Comparison of ENCODE assay signal across 8 cellular contexts in genomic region chr14:23589606-23590005, GRCh38. TPM values are rescaled to one million over a fixed set of nuclear protein-coding genes. Genes with fewer than 3 reads are reported as not detected.
DNase-seq lines count a peak whose midpoint lies in the region; ATAC-seq and TF ChIP-seq lines count a peak whose summit lies in the region.
"Had no signal": no experiment of that assay in that cellular context is flagged by ENCODE, and none has a peak within 500 bp of the region (broad histone marks: within the 10 kb centered on the region; RNA-seq: fewer than 3 reads in every experiment).

No MANE protein-coding gene starts in this region.

- no peaks in the 10 kb centered on the region for H3K27me3 ChIP-seq in HCT116 (ENCODE audit: insufficient read depth, low read length)
- peaks cover 5 to 14% of the 10 kb centered on the region in 2 experiments for H3K27me3 ChIP-seq in mesenchymal stem cell (ENCODE audit: control insufficient read depth in 1 of 2, insufficient read depth in 1 of 2, low read length in 2 of 2)
- H3K27me3 ChIP-seq: cardiac muscle cell had no signal

- peak overlapping the region; percentile 42; the same call in 1 of the 2 replicates for H3K4me2 ChIP-seq in HCT116 (ENCODE audit: low read length)
- no peak overlapping the region for H3K4me2 ChIP-seq in mesenchymal stem cell (ENCODE audit: low read length, poor library complexity, severe bottlenecking)

- peak overlapping the region; percentile 21 for H4K8ac ChIP-seq in mesenchymal stem cell (ENCODE audit: low read length)

- H3K9me2 ChIP-seq in HCT116 (ENCODE audit: insufficient read depth) = no peaks in the 10 kb centered on the region

- ATAC-seq in HCT116 (peak; percentile 5; the same call in 1 of the 2 replicates), HG02852 (IDR thresholded peaks at IDR 0.05; ENCODE audit: unreplicated experiment) (no peak)

- TF ChIP-seq POLR2A in HCT116 (IDR thresholded peaks at IDR 0.05; ENCODE audit: borderline replicate concordance, extremely low read depth, insufficient read depth, insufficient read length) = no peak

- DNase-seq in HCT116 (ENCODE audit: low read depth, low spot score) = no peak
- DNase-seq in mesenchymal stem cell = no peak
- no peak for DNase-seq in stimulated activated CD4-positive, alpha-beta T cell treated with anti-CD3 and anti-CD28 coated beads, Interleukin-2, amount 100 ng/mL, for 24 hours

- CTCF ChIA-PET in HCT116 (lab: Charles Lee) = interaction anchor here (0.6 to 1.7 kb wide), 19 partner anchors 8 to 519 kb away, joined by 3 to 45 read pairs (median 4); partner anchors contain the start of genes AP1G2 and PCK2

- H2BK120ac ChIP-seq in mesenchymal stem cell (ENCODE audit: low read depth, low read length) = no peak overlapping the region

- H2BK5ac ChIP-seq in mesenchymal stem cell (ENCODE audit: low read depth, low read length, poor library complexity, severe bottlenecking) = no peak overlapping the region

- no peaks in the 10 kb centered on the region for H3K36me3 ChIP-seq in HCT116 (ENCODE audit: control insufficient read depth in 1 of 2, insufficient read depth in 2 of 2, low read length in 2 of 2)
- no peaks in the 10 kb centered on the region for H3K36me3 ChIP-seq in mesenchymal stem cell (ENCODE audit: control insufficient read depth in 1 of 2, insufficient read depth in 2 of 2, low read depth in 1 of 2, low read length in 2 of 2)
- H3K36me3 ChIP-seq: cardiac muscle cell had no signal

- H4K20me1 ChIP-seq in HCT116 (ENCODE audit: insufficient read depth) = no peaks in the 10 kb centered on the region

- H3K9me3 ChIP-seq in HCT116 (ENCODE audit: control insufficient read depth in 1 of 2, insufficient read depth in 1 of 2, low read depth in 1 of 2, low read length in 2 of 2) (no peaks in the 10 kb centered on the region), mesenchymal stem cell (ENCODE audit: control insufficient read depth, low read length) (no peaks in the 10 kb centered on the region)

- TF ChIP-seq CTCF in HCT116 (IDR thresholded peaks at IDR 0.05 in 2 of 3, conservative IDR thresholded peaks at IDR 0.05 in 1 of 3; ENCODE audit: borderline replicate concordance in 1 of 3, insufficient read depth in 1 of 3, low read depth in 2 of 3, low read length in 2 of 3) = no peak

- no TSS peak for BruUV-seq in HCT116 (replicated peaks; lab: Mats Ljungman, UMichigan)

- intact Hi-C loops in HCT116 (cut with micrococcal nuclease) = loop anchor here (1.0 kb wide), 2 partner anchors 340 to 364 kb away; partner anchors contain the start of gene DHRS4

- H2BK15ac ChIP-seq in mesenchymal stem cell (ENCODE audit: low read depth, poor library complexity, severe bottlenecking) = no peak overlapping the region

- POLR2A ChIA-PET in HCT116 (lab: Charles Lee) = interaction anchor here (1.5 to 1.6 kb wide), 2 partner anchors 43 to 321 kb away, joined by 5 to 7 read pairs; no protein-coding TSS in a partner anchor

- TF ChIP-seq RAD21 in HCT116 (IDR thresholded peaks at IDR 0.05; ENCODE audit: low read depth) = no peak

- no peak overlapping the region for H2AK5ac ChIP-seq in mesenchymal stem cell (ENCODE audit: low read length, severe bottlenecking)

- H3K18ac ChIP-seq in mesenchymal stem cell (ENCODE audit: low read depth in 1 of 2, low read length in 2 of 2) = peak overlapping the region in 1 of 2 experiments; percentile 43

- H3K4me3 ChIP-seq in HCT116 (replicated peaks in 1 of 2; ENCODE audit: low read depth in 1 of 2, low read length in 2 of 2) (no peak overlapping the region), mesenchymal stem cell (ENCODE audit: insufficient read depth in 1 of 2, low read depth in 1 of 2, low read length in 2 of 2) (no peak overlapping the region)
- H3K4me3 ChIP-seq: cardiac muscle cell, SK-N-MC had no signal

- no peaks in the 10 kb centered on the region for H3K79me1 ChIP-seq in mesenchymal stem cell (replicated peaks; ENCODE audit: low read length, poor library complexity, severe bottlenecking)

- H2AFZ ChIP-seq in HCT116 (ENCODE audit: low read depth, low read length, poor library complexity, severe bottlenecking) (peak overlapping the region; percentile 43), mesenchymal stem cell (ENCODE audit: low read depth, low read length) (no peak overlapping the region)

- no peak overlapping the region for H3K4ac ChIP-seq in mesenchymal stem cell (ENCODE audit: low read depth in 1 of 2, low read length in 2 of 2)

- WGBS in mesenchymal stem cell = 89% methylated on average over 1 of the region's 2 CpGs

- 0 out of 2 replicates have a peak overlapping the region, but pooled peaks have one; percentile 16 for H3K27ac ChIP-seq in HCT116 (ENCODE audit: low read depth, low read length)
- no peak overlapping the region for H3K27ac ChIP-seq in mesenchymal stem cell (ENCODE audit: low read length, poor library complexity, severe bottlenecking)
- H3K27ac ChIP-seq: cardiac muscle cell, SK-N-MC had no signal

- no peak overlapping the region for H3K23ac ChIP-seq in mesenchymal stem cell (ENCODE audit: low read length in 2 of 2)

- RAD21 ChIA-PET in HCT116 (lab: Charles Lee; ENCODE audit: low non-redundant PET in 1 of 2, low total read pairs in 2 of 2, uncharacterized antibody in 2 of 2, unreplicated experiment in 2 of 2) = interaction anchor here (1.1 to 1.2 kb wide), 5 partner anchors 42 to 341 kb away, joined by 3 to 7 read pairs (median 4); no protein-coding TSS in a partner anchor

- H3K4me1 ChIP-seq in HCT116 (ENCODE audit: control insufficient read depth in 1 of 2, insufficient read depth in 2 of 2, low read length in 2 of 2) (peaks cover 4 to 12% of the 10 kb centered on the region in 2 experiments; a peak in 3 of 4 replicates), mesenchymal stem cell (ENCODE audit: control insufficient read depth, insufficient read depth, low read depth, low read length) (no peaks in the 10 kb centered on the region)

- H3K14ac ChIP-seq in mesenchymal stem cell (ENCODE audit: low read length in 2 of 2) = peak overlapping the region in 1 of 2 experiments; percentile 48

- H3K79me2 ChIP-seq in HCT116 (ENCODE audit: insufficient read depth, low read length) = no peaks in the 10 kb centered on the region

- H2BK12ac ChIP-seq in mesenchymal stem cell (ENCODE audit: low read length in 2 of 2) = no peak overlapping the region

- H4K91ac ChIP-seq in mesenchymal stem cell (ENCODE audit: low read length) = no peak overlapping the region

- H3K9ac ChIP-seq in HCT116 (ENCODE audit: low read length) (no peak overlapping the region), mesenchymal stem cell (ENCODE audit: low read length) (no peak overlapping the region)

TF ChIP-seq in HCT116, 20 proteins besides CTCF, POLR2A, EP300 and RAD21 (continues in another document):
- no peak for TF ChIP-seq MAX (IDR thresholded peaks at IDR 0.05)
- no peak for TF ChIP-seq SIN3A (IDR thresholded peaks at IDR 0.05; ENCODE audit: low read depth)
- TF ChIP-seq REST (IDR thresholded peaks at IDR 0.05; ENCODE audit: low read depth) = no peak
- TF ChIP-seq ATF3 (IDR thresholded peaks at IDR 0.05) = no peak
- no peak for TF ChIP-seq SRF (IDR thresholded peaks at IDR 0.05; ENCODE audit: low read depth)
- TF ChIP-seq EGR1 (IDR thresholded peaks at IDR 0.05; ENCODE audit: low read depth) = no peak

RNA-seq across cellular contexts. Expression of gene JPH4, which starts 11.0 kb away (rescaled TPM):
- total RNA-seq in HCT116 (2021; ENCODE audit: unreplicated experiment) = 0.15 TPM
- polyA plus RNA-seq in HCT116 (2012) = 0.01 TPM in 1 of 2 replicates, not detected in the other
- polyA plus RNA-seq in mesenchymal stem cell (2013, experiment 1 of 2) = 0.04 TPM
- polyA plus RNA-seq in mesenchymal stem cell (2013, experiment 2 of 2) = 0.03 TPM
- total RNA-seq: naive thymus-derived CD8-positive, alpha-beta T cell had no signal
- polyA plus RNA-seq: BJ had no signal

RNA-seq across cellular contexts. Expression of gene AP1G2, which starts 22.0 kb away (rescaled TPM):
- total RNA-seq in HCT116 (2021; ENCODE audit: unreplicated experiment) = 155 TPM
- 135 and 138 TPM in 2 replicates for polyA plus RNA-seq in HCT116 (2012)
- 33.4 TPM for polyA plus RNA-seq in mesenchymal stem cell (2013, experiment 1 of 2)
- polyA plus RNA-seq in mesenchymal stem cell (2013, experiment 2 of 2) = 33.4 TPM

RNA-seq across cellular contexts. Expression of gene THTPA, which starts 33.5 kb away (rescaled TPM):
- total RNA-seq in HCT116 (2021; ENCODE audit: unreplicated experiment) = 5.8 TPM
- polyA plus RNA-seq in HCT116 (2012) = 3.8 and 4.4 TPM in 2 replicates
- polyA plus RNA-seq in mesenchymal stem cell (2013, experiment 1 of 2) = 7.2 TPM
- 7.1 TPM for polyA plus RNA-seq in mesenchymal stem cell (2013, experiment 2 of 2)

RNA-seq across cellular contexts. Expression of gene ZFHX2, which starts 38.0 kb away (rescaled TPM):
- total RNA-seq in HCT116 (2021; ENCODE audit: unreplicated experiment) = 3.6 TPM
- polyA plus RNA-seq in HCT116 (2012) = 0.79 and 0.82 TPM in 2 replicates
- polyA plus RNA-seq in mesenchymal stem cell (2013, experiment 1 of 2) = 0.19 TPM
- polyA plus RNA-seq in mesenchymal stem cell (2013, experiment 2 of 2) = 0.23 TPM

RNA-seq across cellular contexts. Expression of gene DHRS2, which starts 46.6 kb away (rescaled TPM):
- total RNA-seq in HCT116 (2021; ENCODE audit: unreplicated experiment) = 10.0 TPM
- 34.6 and 40.2 TPM in 2 replicates for polyA plus RNA-seq in HCT116 (2012)
- polyA plus RNA-seq in mesenchymal stem cell (2013, experiment 1 of 2) = 0.08 TPM
- 0.07 TPM for polyA plus RNA-seq in mesenchymal stem cell (2013, experiment 2 of 2)
- total RNA-seq: cardiac muscle cell; naive thymus-derived CD8-positive, alpha-beta T cell had no signal
- polyA plus RNA-seq: naive thymus-derived CD8-positive, alpha-beta T cell had no signal
